In genomic region chr3:127217594-127218456, GRCh38 we compare ENCODE assay signal across 15 cellular contexts. TPM values are rescaled to one million over a fixed set of nuclear protein-coding genes. Genes with fewer than 3 reads are reported as not detected.
DNase-seq lines count a peak whose midpoint lies in the region; ATAC-seq and TF ChIP-seq lines count a peak whose summit lies in the region.
"Had no signal": no experiment of that assay in that cellular context is flagged by ENCODE, and none has a peak within 500 bp of the region (broad histone marks: within the 10 kb centered on the region; RNA-seq: fewer than 3 reads in every experiment).

No MANE protein-coding gene starts in this region.

- peaks cover 19% of the 10 kb centered on the region for H3F3A ChIP-seq in SK-N-SH (replicated peaks; ENCODE audit: insufficient read depth)

- no TSS peak for BruUV-seq in HCT116 (replicated peaks; lab: Mats Ljungman, UMichigan)

- H3K27ac ChIP-seq in HCT116 (ENCODE audit: low read depth, low read length): no peak overlapping the region
- peak overlapping the region; percentile 24 to 64; a peak in 3 of 4 replicates for H3K27ac ChIP-seq in SK-N-SH (ENCODE audit: low read depth in 2 of 2, low read length in 1 of 2)
- H3K27ac ChIP-seq in gastrocnemius medialis: peak overlapping the region in 1 of 4 donors; percentile 45
- H3K27ac ChIP-seq in suprapubic skin: no peak overlapping the region

- H3K36me3 ChIP-seq in HCT116 (ENCODE audit: control insufficient read depth in 1 of 2, insufficient read depth in 2 of 2, low read length in 2 of 2): no peaks in the 10 kb centered on the region
- no peaks in the 10 kb centered on the region for H3K36me3 ChIP-seq in SK-N-SH (replicated peaks in 1 of 2; ENCODE audit: control insufficient read depth in 1 of 2, insufficient read depth in 2 of 2, low read length in 1 of 2)
- H3K36me3 ChIP-seq in gastrocnemius medialis: no peaks in the 10 kb centered on the region
- no peaks in the 10 kb centered on the region for H3K36me3 ChIP-seq in suprapubic skin

- H3K9ac ChIP-seq in HCT116 (ENCODE audit: low read length) (no peak overlapping the region), SK-N-SH (no peak overlapping the region)

- no peak overlapping the region for H2AFZ ChIP-seq in HCT116 (ENCODE audit: low read depth, low read length, poor library complexity, severe bottlenecking)
- H2AFZ ChIP-seq in SK-N-SH (ENCODE audit: low read depth): 0 out of 2 replicates have a peak overlapping the region, but pooled peaks have one; percentile 21

- peak overlapping the region; percentile 36 for H3K4me2 ChIP-seq in HCT116 (ENCODE audit: low read length)
- peak overlapping the region; percentile 38 for H3K4me2 ChIP-seq in SK-N-SH

- TF ChIP-seq POLR2A in HCT116 (IDR thresholded peaks at IDR 0.05; ENCODE audit: borderline replicate concordance, extremely low read depth, insufficient read depth, insufficient read length): no peak
- no peak for TF ChIP-seq POLR2A in gastrocnemius medialis (IDR thresholded peaks at IDR 0.05)
- TF ChIP-seq POLR2A in suprapubic skin (IDR thresholded peaks at IDR 0.05): no peak

- peaks cover 7% of the 10 kb centered on the region; the same call in 1 of the 2 replicates for H3K27me3 ChIP-seq in HCT116 (ENCODE audit: insufficient read depth, low read length)
- no peaks in the 10 kb centered on the region for H3K27me3 ChIP-seq in SK-N-SH (ENCODE audit: insufficient read depth)
- H3K27me3 ChIP-seq in gastrocnemius medialis: peaks cover 7 to 22% (median 15%) of the 10 kb centered on the region in 3 donors
- H3K27me3 ChIP-seq in suprapubic skin: peaks cover 48% of the 10 kb centered on the region

- H3K9me2 ChIP-seq in HCT116 (ENCODE audit: insufficient read depth) (no peaks in the 10 kb centered on the region), SK-N-SH (no peaks in the 10 kb centered on the region)

- RAD21 ChIA-PET in HCT116 (lab: Charles Lee; ENCODE audit: low non-redundant PET in 1 of 2, low total read pairs in 2 of 2, uncharacterized antibody in 2 of 2, unreplicated experiment in 2 of 2): no interaction called here

- 52% methylated on average over 9 of the region's 9 CpGs for whole genome bisulfite sequencing in SK-N-SH (ENCODE audit: low lambda C conversion rate)
- WGBS in suprapubic skin: 62% methylated on average over 9 of the region's 9 CpGs

- POLR2A ChIA-PET in HCT116 (lab: Charles Lee): no interaction called here
- POLR2A ChIA-PET in SK-N-SH (lab: Yijun Ruan, JAX): no interaction called here

- H3K79me2 ChIP-seq in HCT116 (ENCODE audit: insufficient read depth, low read length) (no peaks in the 10 kb centered on the region), SK-N-SH (ENCODE audit: insufficient read depth) (no peaks in the 10 kb centered on the region)

- in situ Hi-C loops in gastrocnemius medialis (cut with MboI; ENCODE audit: low sequenced_read_pairs in 4 of 4): no loop called here

- intact Hi-C loops in HCT116 (cut with micrococcal nuclease) (no loop called here), gastrocnemius medialis (cut with DNase I; ENCODE audit: low total_unique reads) (no loop called here)

- ATAC-seq in HCT116: peak; percentile 25; the same call in 1 of the 2 replicates
- ATAC-seq in gastrocnemius medialis: peak; percentile 93 to 94
- no peak for ATAC-seq in HG03097 (IDR thresholded peaks at IDR 0.05; ENCODE audit: low FRiP score, unreplicated experiment)
- ATAC-seq: WTC11 had no signal

- peaks cover 0 to 14% of the 10 kb centered on the region in 2 experiments; a peak in 2 of 4 replicates for H3K4me1 ChIP-seq in HCT116 (ENCODE audit: control insufficient read depth in 1 of 2, insufficient read depth in 2 of 2, low read length in 2 of 2)
- H3K4me1 ChIP-seq in SK-N-SH (ENCODE audit: control insufficient read depth in 1 of 2, insufficient read depth in 2 of 2, low read depth in 1 of 2, low read length in 1 of 2): peaks cover 14 to 23% of the 10 kb centered on the region in 2 experiments; a peak in 2 of 4 replicates
- H3K4me1 ChIP-seq in gastrocnemius medialis: no peaks in the 10 kb centered on the region
- H3K4me1 ChIP-seq in suprapubic skin: no peaks in the 10 kb centered on the region

- TF ChIP-seq CTCF in HCT116 (IDR thresholded peaks at IDR 0.05 in 2 of 3, conservative IDR thresholded peaks at IDR 0.05 in 1 of 3; ENCODE audit: borderline replicate concordance in 1 of 3, insufficient read depth in 1 of 3, low read depth in 2 of 3, low read length in 2 of 3) (no peak), SK-N-SH (IDR thresholded peaks at IDR 0.05) (no peak), gastrocnemius medialis (IDR thresholded peaks at IDR 0.05 in 4 of 5, conservative IDR thresholded peaks at IDR 0.05 in 1 of 5) (no peak), suprapubic skin (IDR thresholded peaks at IDR 0.05) (no peak)

- no peaks in the 10 kb centered on the region for H4K20me1 ChIP-seq in HCT116 (ENCODE audit: insufficient read depth)
- H4K20me1 ChIP-seq in SK-N-SH (ENCODE audit: insufficient read depth): no peaks in the 10 kb centered on the region

- H3K4me3 ChIP-seq in HCT116 (replicated peaks in 1 of 2; ENCODE audit: low read depth in 1 of 2, low read length in 2 of 2): no peak overlapping the region
- H3K4me3 ChIP-seq in SK-N-SH (ENCODE audit: low read depth in 2 of 2, low read length in 1 of 2): no peak overlapping the region
- no peak overlapping the region for H3K4me3 ChIP-seq in gastrocnemius medialis
- H3K4me3 ChIP-seq in suprapubic skin: no peak overlapping the region

- DNase-seq in GM04504 (ENCODE audit: low read depth) (peak; percentile 28), HCT116 (ENCODE audit: low read depth, low spot score) (no peak), SK-N-SH (no peak), gastrocnemius medialis (peak in 1 of 2 donors; percentile 58), NCI-H82 treated with DMSO at 0.1 percent for 48 hours (lab: John Stamatoyannopoulos, UW; ENCODE audit: unreplicated experiment) (no peak), suprapubic skin (ENCODE audit: low spot score in 2 of 2) (no peak)
- DNase-seq: NCI-H345; SIG-M5; stimulated activated CD4-positive, alpha-beta T cell treated with anti-CD3 and anti-CD28 coated beads, Interleukin-12 subunit alpha, Interleukin-12 subunit beta, amount 100 ng/mL, for 4 hours had no signal

- H3K9me3 ChIP-seq in HCT116 (ENCODE audit: control insufficient read depth in 1 of 2, insufficient read depth in 1 of 2, low read depth in 1 of 2, low read length in 2 of 2): no peaks in the 10 kb centered on the region
- no peaks in the 10 kb centered on the region for H3K9me3 ChIP-seq in SK-N-SH
- no peaks in the 10 kb centered on the region for H3K9me3 ChIP-seq in gastrocnemius medialis
- H3K9me3 ChIP-seq in suprapubic skin: no peaks in the 10 kb centered on the region

- TF ChIP-seq RAD21 in HCT116 (IDR thresholded peaks at IDR 0.05; ENCODE audit: low read depth) (no peak), SK-N-SH (IDR thresholded peaks at IDR 0.05; ENCODE audit: low read length) (no peak)

- TF ChIP-seq EP300 in SK-N-SH (IDR thresholded peaks at IDR 0.05; ENCODE audit: borderline replicate concordance in 1 of 2, low read depth in 1 of 2, low read length in 1 of 2) (peak in 1 of 2 experiments; percentile 58; a peak in 1 of 4 replicates), suprapubic skin (IDR thresholded peaks at IDR 0.05) (no peak)

- CTCF ChIA-PET in HCT116 (lab: Charles Lee): no interaction called here
- CTCF ChIA-PET in SK-N-SH (lab: Yijun Ruan, JAX): interaction anchor here (1.3 kb wide), 1 partner anchor 11 kb away, joined by 3 read pairs; no protein-coding TSS in a partner anchor

TF ChIP-seq in HCT116, 20 proteins besides CTCF, POLR2A, EP300 and RAD21:
- TF ChIP-seq, protein P1, sequence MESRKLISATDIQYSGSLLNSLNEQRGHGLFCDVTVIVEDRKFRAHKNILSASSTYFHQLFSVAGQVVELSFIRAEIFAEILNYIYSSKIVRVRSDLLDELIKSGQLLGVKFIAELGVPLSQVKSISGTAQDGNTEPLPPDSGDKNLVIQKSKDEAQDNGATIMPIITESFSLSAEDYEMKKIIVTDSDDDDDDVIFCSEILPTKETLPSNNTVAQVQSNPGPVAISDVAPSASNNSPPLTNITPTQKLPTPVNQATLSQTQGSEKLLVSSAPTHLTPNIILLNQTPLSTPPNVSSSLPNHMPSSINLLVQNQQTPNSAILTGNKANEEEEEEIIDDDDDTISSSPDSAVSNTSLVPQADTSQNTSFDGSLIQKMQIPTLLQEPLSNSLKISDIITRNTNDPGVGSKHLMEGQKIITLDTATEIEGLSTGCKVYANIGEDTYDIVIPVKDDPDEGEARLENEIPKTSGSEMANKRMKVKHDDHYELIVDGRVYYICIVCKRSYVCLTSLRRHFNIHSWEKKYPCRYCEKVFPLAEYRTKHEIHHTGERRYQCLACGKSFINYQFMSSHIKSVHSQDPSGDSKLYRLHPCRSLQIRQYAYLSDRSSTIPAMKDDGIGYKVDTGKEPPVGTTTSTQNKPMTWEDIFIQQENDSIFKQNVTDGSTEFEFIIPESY (IDR thresholded peaks at IDR 0.05; ENCODE audit: extremely low read depth, insufficient replicate concordance, low read length): no peak
- TF ChIP-seq JUND (IDR thresholded peaks at IDR 0.05): peak; percentile 14; the same call in 1 of the 2 replicates

TF ChIP-seq in SK-N-SH, 30 proteins besides CTCF, POLR2A, EP300 and RAD21 (continues in another document):
- TF ChIP-seq POLR2AphosphoS5 (IDR thresholded peaks at IDR 0.05; ENCODE audit: low read depth, low read length) (peak; percentile 27; the same call in 1 of the 2 replicates), RXRA (IDR thresholded peaks at IDR 0.05; ENCODE audit: borderline replicate concordance, low read depth) (peak; percentile 56; the same call in 1 of the 2 replicates), SIN3A (IDR thresholded peaks at IDR 0.05; ENCODE audit: borderline replicate concordance, low read depth, low read length) (no peak), NFIC (IDR thresholded peaks at IDR 0.05; ENCODE audit: borderline replicate concordance) (peak; percentile 70), GABPA (IDR thresholded peaks at IDR 0.05; ENCODE audit: low read depth) (no peak), FOSL2 (IDR thresholded peaks at IDR 0.05; ENCODE audit: borderline replicate concordance, low read depth) (peak; percentile 57; the same call in 1 of the 2 replicates), TCF12 (IDR thresholded peaks at IDR 0.05) (no peak; the same call in 1 of the 2 replicates), MEF2A (IDR thresholded peaks at IDR 0.05; ENCODE audit: borderline replicate concordance, low read depth) (peak; percentile 42; the same call in 1 of the 2 replicates)

RNA-seq across cellular contexts. Expression of gene PRR23E, which starts 24.9 kb away (rescaled TPM):
- not detected for total RNA-seq in HCT116 (2021; ENCODE audit: unreplicated experiment)
- polyA plus RNA-seq in HCT116 (2012): not detected in 2 replicates
- polyA plus RNA-seq in SK-N-SH (2012; rRNA removed): not detected in 2 replicates
- not detected in 2 replicates for polyA plus RNA-seq in SK-N-SH (2012; cell fraction: cytosol; rRNA removed)
- polyA plus RNA-seq in SK-N-SH (2012; cell fraction: nucleus; rRNA removed): not detected in 2 replicates
- not detected for total RNA-seq in gastrocnemius medialis
- not detected for total RNA-seq in suprapubic skin
- total RNA-seq: chondrocyte, fibroblast of villous mesenchyme, WTC11 had no signal
- polyA plus RNA-seq: keratinocyte, neural cell had no signal

Comparison
In these comparisons a context has a peak if more than half of its experiments do, and no peak if none do; other contexts are left out.
1. H3K27ac ChIP-seq: peak in SK-N-SH (2 of 2); none in HCT116 (single experiment) and suprapubic skin (single experiment).